In genomic region chr7:157292258-157292657, GRCh38 we compare ENCODE assay signal across 19 cellular contexts. TPM values are rescaled to one million over a fixed set of nuclear protein-coding genes. Genes with fewer than 3 reads are reported as not detected.
DNase-seq lines count a peak whose midpoint lies in the region; ATAC-seq, FAIRE-seq and TF ChIP-seq lines count a peak whose summit lies in the region.
"Had no signal": no experiment of that assay in that cellular context is flagged by ENCODE, and none has a peak within 500 bp of the region (broad histone marks: within the 10 kb centered on the region; RNA-seq: fewer than 3 reads in every experiment).

No MANE protein-coding gene starts in this region.

- no peak overlapping the region for H3K4me3 ChIP-seq in gastroesophageal sphincter
- H3K4me3 ChIP-seq: BLaER1 treated with 17β-estradiol and CSF1 and Interleukin-3, amounts not matched to agents 10 nM and 100 nM; HAP-1; MG63 had no signal

- no peak for DNase-seq in activated T-cell treated with anti-CD3 and anti-CD28 coated beads, Interleukin-2, amount 50 U/mL, for 24 hours
- DNase-seq in activated T-cell treated with anti-CD3 and anti-CD28 coated beads, Interleukin-2, amount 50 U/mL, for 72 hours: no peak
- DNase-seq in WTC11 (ENCODE audit: low spot score) (no peak), foreskin keratinocyte (no peak), type B pancreatic cell (ENCODE audit: extremely low spot score, unreplicated experiment) (no peak), D721Med (ENCODE audit: insufficient read length, low spot score) (no peak)
- DNase-seq in activated CD4-positive, alpha-beta T cell treated with anti-CD3 and anti-CD28 coated beads, Interleukin-2, amount 10 ng/mL, durations not matched to agents 24 days and 14 days: no peak
- DNase-seq: 8988T, KG1, MG63, NCI-H1092 treated with DMSO at 0.1 percent for 48 hours, NCI-H1694, NCI-H2107, NCI-H526 treated with DMSO at 0.1 percent for 48 hours, SHP77 treated with DMSO at 0.1 percent for 48 hours had no signal

- 90 to 93% methylated on average over 2 to 7 of the region's 9 CpGs for WGBS in gastroesophageal sphincter (ENCODE audit: low coverage in 1 of 2), 2 donors

- H3K9me3 Mint-ChIP-seq in activated T-cell treated with anti-CD3 and anti-CD28 coated beads, Interleukin-2, amount 50 U/mL, for 24 hours: no peaks in the 10 kb centered on the region
- H3K9me3 Mint-ChIP-seq in activated T-cell treated with anti-CD3 and anti-CD28 coated beads, Interleukin-2, amount 50 U/mL, for 72 hours: no peaks in the 10 kb centered on the region
- H3K9me3 Mint-ChIP-seq in WTC11: peaks cover 17% of the 10 kb centered on the region
- H3K9me3 Mint-ChIP-seq in type B pancreatic cell: no peaks in the 10 kb centered on the region
- H3K9me3 Mint-ChIP-seq in activated CD4-positive, alpha-beta T cell treated with anti-CD3 and anti-CD28 coated beads, Interleukin-2, amount 10 ng/mL, durations not matched to agents 24 days and 14 days: no peaks in the 10 kb centered on the region

- H3K4me1 ChIP-seq in foreskin keratinocyte (peaks cover 16% of the 10 kb centered on the region), gastroesophageal sphincter (no peaks in the 10 kb centered on the region)
- H3K4me1 ChIP-seq: HAP-1 had no signal

- no peak overlapping the region for H3K4me3 Mint-ChIP-seq in activated T-cell treated with anti-CD3 and anti-CD28 coated beads, Interleukin-2, amount 50 U/mL, for 24 hours
- no peak overlapping the region for H3K4me3 Mint-ChIP-seq in activated T-cell treated with anti-CD3 and anti-CD28 coated beads, Interleukin-2, amount 50 U/mL, for 72 hours
- H3K4me3 Mint-ChIP-seq in WTC11: no peak overlapping the region
- H3K4me3 Mint-ChIP-seq in type B pancreatic cell: no peak overlapping the region
- H3K4me3 Mint-ChIP-seq in activated CD4-positive, alpha-beta T cell treated with anti-CD3 and anti-CD28 coated beads, Interleukin-2, amount 10 ng/mL, durations not matched to agents 24 days and 14 days: no peak overlapping the region

- TF ChIP-seq POLR2A in gastroesophageal sphincter (IDR thresholded peaks at IDR 0.05): no peak

- H3K27ac Mint-ChIP-seq in activated T-cell treated with anti-CD3 and anti-CD28 coated beads, Interleukin-2, amount 50 U/mL, for 24 hours: peak overlapping the region; percentile 4
- H3K27ac Mint-ChIP-seq in activated T-cell treated with anti-CD3 and anti-CD28 coated beads, Interleukin-2, amount 50 U/mL, for 72 hours: no peak overlapping the region
- H3K27ac Mint-ChIP-seq in WTC11: peak overlapping the region; percentile 7
- H3K27ac Mint-ChIP-seq in type B pancreatic cell: peak overlapping the region; percentile 19
- H3K27ac Mint-ChIP-seq in activated CD4-positive, alpha-beta T cell treated with anti-CD3 and anti-CD28 coated beads, Interleukin-2, amount 10 ng/mL, durations not matched to agents 24 days and 14 days: no peak overlapping the region

- POLR2A ChIA-PET in WTC11 (lab: Charles Lee): no interaction called here

- H3K9me3 ChIP-seq in gastroesophageal sphincter: no peaks in the 10 kb centered on the region
- H3K9me3 ChIP-seq: BLaER1 treated with 17β-estradiol and CSF1 and Interleukin-3, amounts not matched to agents 10 nM and 100 nM; HAP-1; MG63 had no signal

- TF ChIP-seq CTCF in WTC11 (IDR thresholded peaks at IDR 0.05) (no peak), foreskin keratinocyte (conservative IDR thresholded peaks at IDR 0.05) (no peak), type B pancreatic cell (conservative IDR thresholded peaks at IDR 0.05) (no peak), D721Med (IDR thresholded peaks at IDR 0.05; ENCODE audit: insufficient read depth, missing control alignments) (no peak), gastroesophageal sphincter (IDR thresholded peaks at IDR 0.05) (no peak)

- CTCF ChIA-PET in WTC11 (lab: Charles Lee): no interaction called here

- H3K27me3 ChIP-seq in foreskin keratinocyte (no peaks in the 10 kb centered on the region), gastroesophageal sphincter (peaks cover 41% of the 10 kb centered on the region)
- H3K27me3 ChIP-seq: BLaER1 treated with 17β-estradiol and CSF1 and Interleukin-3, amounts not matched to agents 10 nM and 100 nM; MG63 had no signal

- peaks cover 4% of the 10 kb centered on the region for H3K4me1 Mint-ChIP-seq in activated T-cell treated with anti-CD3 and anti-CD28 coated beads, Interleukin-2, amount 50 U/mL, for 24 hours (ENCODE audit: low read depth)
- H3K4me1 Mint-ChIP-seq in activated T-cell treated with anti-CD3 and anti-CD28 coated beads, Interleukin-2, amount 50 U/mL, for 72 hours (ENCODE audit: low read depth): peaks cover 6% of the 10 kb centered on the region
- H3K4me1 Mint-ChIP-seq in WTC11 (peaks cover 15% of the 10 kb centered on the region), type B pancreatic cell (ENCODE audit: unreplicated experiment) (peaks cover 5% of the 10 kb centered on the region)
- H3K4me1 Mint-ChIP-seq in activated CD4-positive, alpha-beta T cell treated with anti-CD3 and anti-CD28 coated beads, Interleukin-2, amount 10 ng/mL, durations not matched to agents 24 days and 14 days: no peaks in the 10 kb centered on the region

- intact Hi-C loops in activated CD4-positive, alpha-beta T cell treated with anti-CD3 and anti-CD28 coated beads, Interleukin-2, amount 10 ng/mL, durations not matched to agents 24 days and 14 days (cut with micrococcal nuclease): no loop called here

- H3K27me3 Mint-ChIP-seq in activated T-cell treated with anti-CD3 and anti-CD28 coated beads, Interleukin-2, amount 50 U/mL, for 24 hours: no peaks in the 10 kb centered on the region
- H3K27me3 Mint-ChIP-seq in activated T-cell treated with anti-CD3 and anti-CD28 coated beads, Interleukin-2, amount 50 U/mL, for 72 hours (ENCODE audit: low read depth): no peaks in the 10 kb centered on the region
- H3K27me3 Mint-ChIP-seq in WTC11 (ENCODE audit: low read depth): no peaks in the 10 kb centered on the region; the same call in 1 of the 2 replicates
- no peaks in the 10 kb centered on the region for H3K27me3 Mint-ChIP-seq in type B pancreatic cell
- H3K27me3 Mint-ChIP-seq in activated CD4-positive, alpha-beta T cell treated with anti-CD3 and anti-CD28 coated beads, Interleukin-2, amount 10 ng/mL, durations not matched to agents 24 days and 14 days: no peaks in the 10 kb centered on the region

- H3K27ac ChIP-seq in foreskin keratinocyte: peak overlapping the region; percentile 92
- no peak overlapping the region for H3K27ac ChIP-seq in gastroesophageal sphincter

- no peaks in the 10 kb centered on the region for H3K36me3 Mint-ChIP-seq in activated T-cell treated with anti-CD3 and anti-CD28 coated beads, Interleukin-2, amount 50 U/mL, for 24 hours (ENCODE audit: low read depth)
- H3K36me3 Mint-ChIP-seq in activated T-cell treated with anti-CD3 and anti-CD28 coated beads, Interleukin-2, amount 50 U/mL, for 72 hours (ENCODE audit: insufficient read depth in 2 of 2): no peaks in the 10 kb centered on the region
- H3K36me3 Mint-ChIP-seq in WTC11 (peaks cover 17% of the 10 kb centered on the region), type B pancreatic cell (no peaks in the 10 kb centered on the region)
- H3K36me3 Mint-ChIP-seq in activated CD4-positive, alpha-beta T cell treated with anti-CD3 and anti-CD28 coated beads, Interleukin-2, amount 10 ng/mL, durations not matched to agents 24 days and 14 days (ENCODE audit: low read depth): no peaks in the 10 kb centered on the region

- no peak for TF ChIP-seq EP300 in gastroesophageal sphincter (IDR thresholded peaks at IDR 0.05)

- no peaks in the 10 kb centered on the region for H3K36me3 ChIP-seq in gastroesophageal sphincter
- H3K36me3 ChIP-seq: BLaER1 treated with 17β-estradiol and CSF1 and Interleukin-3, amounts not matched to agents 10 nM and 100 nM; HAP-1; MG63 had no signal

- no peak for FAIRE-seq in D721Med (lab: Jason Lieb, UNC)
- FAIRE-seq: HTR-8/SVneo had no signal

- ATAC-seq in activated T-cell treated with anti-CD3 and anti-CD28 coated beads, Interleukin-2, amount 50 U/mL, for 72 hours (replicated peaks in 1 of 2): no peak
- ATAC-seq in WTC11: no peak
- no peak for ATAC-seq in foreskin keratinocyte
- no peak for ATAC-seq in gastroesophageal sphincter

TF ChIP-seq in WTC11, 78 proteins besides CTCF, POLR2A, EP300 and RAD21 (continues in another document):
- TF ChIP-seq ERG (CRISPR knock-in tag; IDR thresholded peaks at IDR 0.05): no peak
- TF ChIP-seq JUN (CRISPR knock-in tag; IDR thresholded peaks at IDR 0.05): no peak
- TF ChIP-seq FOXJ3 (CRISPR knock-in tag; IDR thresholded peaks at IDR 0.05; ENCODE audit: borderline replicate concordance): no peak
- no peak for TF ChIP-seq GRHL2 (CRISPR knock-in tag; IDR thresholded peaks at IDR 0.05; ENCODE audit: insufficient replicate concordance, severe bottlenecking)
- TF ChIP-seq GABPB1 (CRISPR knock-in tag; IDR thresholded peaks at IDR 0.05): no peak
- no peak for TF ChIP-seq ZNF138 (CRISPR knock-in tag; conservative IDR thresholded peaks at IDR 0.05)

RNA-seq across cellular contexts. Expression of gene DNAJB6, which starts 44.5 kb away (rescaled TPM):
- total RNA-seq in activated T-cell treated with anti-CD3 and anti-CD28 coated beads, Interleukin-2, amount 50 U/mL, for 72 hours: 100 to 1,000 TPM; 103 to 116 TPM
- 264 to 288 TPM (median 268 TPM) in 3 replicates for total RNA-seq in WTC11 (2021)
- 119 and 121 TPM in 2 replicates for total RNA-seq in foreskin keratinocyte
- polyA plus RNA-seq in foreskin keratinocyte: 97.9 and 98.5 TPM in 2 replicates
- 97.2 and 107 TPM in 2 replicates for total RNA-seq in type B pancreatic cell (ENCODE audit: low replicate concordance)
- total RNA-seq in gastroesophageal sphincter: 100 to 1,000 TPM; 117 to 195 (median 148) TPM
- 125 and 128 TPM in 2 replicates for total RNA-seq in activated CD4-positive, alpha-beta T cell treated with anti-CD3 and anti-CD28 coated beads, Interleukin-2, amount 10 ng/mL, durations not matched to agents 24 days and 14 days

Comparison
In these comparisons a context has a peak if more than half of its experiments do, and no peak if none do; other contexts are left out.
1. H3K27ac Mint-ChIP-seq: peak in activated T-cell treated with anti-CD3 and anti-CD28 coated beads, Interleukin-2, amount 50 U/mL, for 24 hours (single experiment), WTC11 (single experiment) and type B pancreatic cell (single experiment); none in activated T-cell treated with anti-CD3 and anti-CD28 coated beads, Interleukin-2, amount 50 U/mL, for 72 hours (single experiment) and activated CD4-positive, alpha-beta T cell treated with anti-CD3 and anti-CD28 coated beads, Interleukin-2, amount 10 ng/mL, durations not matched to agents 24 days and 14 days (single experiment).